1 cellular context compared by ENCODE assay signal in genomic region chr7:148473694-148474222, GRCh38.
TF ChIP-seq lines count a peak whose summit lies in the region.

No MANE protein-coding gene starts in this region.

TF ChIP-seq in HepG2, 621 proteins besides CTCF, POLR2A, EP300 and RAD21:
- no peak for TF ChIP-seq ZBTB40 (IDR thresholded peaks at IDR 0.05)
- no peak for TF ChIP-seq ZBTB40 (CRISPR knock-in tag; IDR thresholded peaks at IDR 0.05)
- TF ChIP-seq ZNF331 (CRISPR knock-in tag; IDR thresholded peaks at IDR 0.05): no peak
- TF ChIP-seq DMAP1 (CRISPR knock-in tag; IDR thresholded peaks at IDR 0.05): no peak
- no peak for TF ChIP-seq HNRNPH1 (optimal IDR thresholded peaks at IDR 0.05; ENCODE audit: low read depth, low read length)
- no peak for TF ChIP-seq TOPORS (CRISPR knock-in tag; IDR thresholded peaks at IDR 0.05)
- no peak for TF ChIP-seq CREB3 (CRISPR knock-in tag; IDR thresholded peaks at IDR 0.05)
- TF ChIP-seq AKAP8 (CRISPR knock-in tag; IDR thresholded peaks at IDR 0.05): no peak
- TF ChIP-seq NR0B2 (CRISPR knock-in tag; IDR thresholded peaks at IDR 0.05): no peak
- no peak for TF ChIP-seq CSRNP2 (CRISPR knock-in tag; conservative IDR thresholded peaks at IDR 0.05; ENCODE audit: low read depth)
- TF ChIP-seq CREB1 (IDR thresholded peaks at IDR 0.05): no peak
- no peak for TF ChIP-seq CREB1 (CRISPR knock-in tag; IDR thresholded peaks at IDR 0.05)
- no peak for TF ChIP-seq NCOR1 (IDR thresholded peaks at IDR 0.05; ENCODE audit: borderline replicate concordance, low read length)
- TF ChIP-seq IRX3 (CRISPR knock-in tag; IDR thresholded peaks at IDR 0.05; ENCODE audit: borderline replicate concordance, low read depth): no peak
- no peak for TF ChIP-seq JUND (CRISPR knock-in tag; IDR thresholded peaks at IDR 0.05)
- no peak for TF ChIP-seq ARID3A (IDR thresholded peaks at IDR 0.05; ENCODE audit: low read depth, low read length)
- no peak for TF ChIP-seq ZNF574 (CRISPR knock-in tag; IDR thresholded peaks at IDR 0.05)
- TF ChIP-seq ZNF556 (CRISPR knock-in tag; IDR thresholded peaks at IDR 0.05; ENCODE audit: borderline replicate concordance): no peak
- TF ChIP-seq PHF20 (CRISPR knock-in tag; IDR thresholded peaks at IDR 0.05): no peak
